Comparison of ENCODE assay signal across 8 cellular contexts in the genomic region with DNA sequence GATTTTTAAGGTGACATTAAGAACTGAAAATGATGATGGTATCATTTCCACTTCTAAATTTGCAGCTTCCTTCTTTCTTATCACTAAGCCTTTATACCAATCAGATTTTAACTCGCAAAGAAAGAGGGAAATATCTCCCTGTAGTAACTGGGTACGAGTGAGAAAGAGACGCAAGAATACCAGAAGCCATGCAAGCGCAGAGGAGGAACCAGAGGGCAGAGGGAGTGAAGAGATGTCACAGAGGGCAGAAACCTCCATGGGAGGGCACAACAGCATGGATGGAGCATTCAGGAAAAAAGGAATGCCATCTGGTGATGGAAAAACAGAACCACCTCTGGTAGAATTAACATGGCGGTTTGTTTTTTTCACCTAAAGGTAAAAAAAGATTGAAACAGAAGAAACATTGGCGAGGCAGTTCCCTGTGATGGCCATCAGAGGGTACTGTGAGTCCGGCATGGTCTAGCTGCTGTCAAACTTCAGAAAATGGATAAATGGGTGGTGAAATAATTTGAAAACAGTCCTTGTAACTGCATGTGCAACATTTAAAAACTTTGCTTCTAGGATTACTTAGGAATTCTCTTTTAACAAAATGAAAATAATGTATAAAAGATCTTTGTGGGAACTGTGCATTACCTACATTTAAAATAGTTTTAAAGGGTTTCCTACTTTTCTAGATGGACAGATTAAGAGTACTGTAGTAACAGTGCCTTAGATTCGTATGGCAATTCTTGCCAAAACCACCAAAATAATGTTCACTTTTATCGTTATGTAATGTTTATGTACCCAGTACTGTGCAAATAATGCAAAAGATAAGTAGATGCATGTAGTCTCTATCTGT.
A peak's percentile ranks its signal among the peaks of the same experiment; 100 is the strongest.
DNase-seq lines count a peak whose midpoint lies in the region; ATAC-seq, FAIRE-seq and TF ChIP-seq lines count a peak whose summit lies in the region.

No MANE protein-coding gene starts in this region.

- ATAC-seq in GM21619 (IDR thresholded peaks at IDR 0.05; ENCODE audit: unreplicated experiment): no peak

- TF ChIP-seq POLR2A in GM12891 (IDR thresholded peaks at IDR 0.05; ENCODE audit: low read depth, low read length) (no peak), NB4 (IDR thresholded peaks at IDR 0.05; ENCODE audit: extremely low read depth, insufficient read length) (no peak)

- H3K4me3 ChIP-seq in NB4 (ENCODE audit: low read depth, low read length) (no peak overlapping the region), choroid plexus epithelial cell (ENCODE audit: low read depth, low read length) (no peak overlapping the region)

- TF ChIP-seq CTCF in NB4 (IDR thresholded peaks at IDR 0.05; ENCODE audit: low read depth, low read length) (peak; percentile 54), choroid plexus epithelial cell (conservative IDR thresholded peaks at IDR 0.05; ENCODE audit: low read depth, low read length) (peak; percentile 93)

- FAIRE-seq in GM12891 (lab: Jason Lieb, UNC): peak; percentile 41

- DNase-seq in AG08395 (ENCODE audit: low spot score) (peak; percentile 38), GM12891 (ENCODE audit: insufficient read length, low spot score) (no peak), NB4 (ENCODE audit: low read depth) (peak; percentile 34), choroid plexus epithelial cell (ENCODE audit: low read depth) (peak; percentile 80), myocyte (ENCODE audit: low read depth) (peak; percentile 11), ureter (ENCODE audit: low spot score) (no peak)
- DNase-seq in activated CD4-positive, alpha-beta T cell treated with anti-CD3 and anti-CD28 coated beads for 4 hours: no peak

TF ChIP-seq in GM12891, 5 proteins besides CTCF, POLR2A, EP300 and RAD21:
- TF ChIP-seq POU2F2 (IDR thresholded peaks at IDR 0.05; ENCODE audit: low read depth, low read length) (no peak), PAX5 (IDR thresholded peaks at IDR 0.05; ENCODE audit: insufficient read depth, low read length, severe bottlenecking) (no peak), TAF1 (IDR thresholded peaks at IDR 0.05; ENCODE audit: low read depth, low read length) (no peak), SPI1 (IDR thresholded peaks at IDR 0.05; ENCODE audit: low read depth, low read length) (no peak), POLR2AphosphoS5 (IDR thresholded peaks at IDR 0.05; ENCODE audit: low read depth, low read length) (no peak)

Comparison
In these comparisons a context has a peak if more than half of its experiments do, and no peak if none do; other contexts are left out.
1. DNase-seq: peak in AG08395 (single experiment), NB4 (single experiment), choroid plexus epithelial cell (single experiment) and myocyte (single experiment); none in GM12891 (single experiment), activated CD4-positive, alpha-beta T cell treated with anti-CD3 and anti-CD28 coated beads for 4 hours (0 of 2) and ureter (single experiment).